Comparison of ENCODE assay signal across 31 cellular contexts in the genomic region with DNA sequence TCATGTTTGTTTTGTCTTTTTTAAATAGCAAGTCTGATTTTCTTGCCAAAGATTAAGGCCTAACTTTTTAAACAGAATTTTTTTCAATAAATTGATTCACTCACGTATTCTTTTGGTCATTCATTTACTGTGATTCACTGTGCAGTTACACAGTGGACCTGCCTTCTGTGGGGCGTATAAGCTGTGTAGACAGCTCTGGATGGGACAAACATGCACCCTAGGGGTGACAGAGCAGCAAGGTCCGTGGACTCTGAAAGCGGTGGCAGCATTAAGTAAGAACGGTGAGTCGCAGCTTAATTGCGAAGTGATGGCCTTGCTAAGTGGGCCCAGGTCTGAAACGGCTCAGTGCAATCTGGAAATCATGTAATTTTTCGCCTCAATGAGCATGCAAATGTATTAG.
"Had no signal": no experiment of that assay in that cellular context is flagged by ENCODE, and none has a peak within 500 bp of the region (broad histone marks: within the 10 kb centered on the region; RNA-seq: fewer than 3 reads in every experiment).

No MANE protein-coding gene starts in this region.

- ATAC-seq: activated CD8-positive, alpha-beta T cell treated with anti-CD3 and anti-CD28 coated beads, Interleukin-2, amount 10 ng/mL, durations not matched to agents 7 days and 5 days; PC-3; SK-N-SH treated with all-trans-retinoic acid at 6 μM for 48 hours; WTC11 had no signal

- H3K4me1 ChIP-seq: adrenal gland, breast epithelium, SJSA1 had no signal

- H3K9me3 ChIP-seq: adrenal gland, MG63, SJSA1 had no signal

- H3K27ac ChIP-seq: adrenal gland, breast epithelium, KMS-11, SJSA1 had no signal

- H3K9me3 Mint-ChIP-seq: activated naive CD8-positive, alpha-beta T cell treated with anti-CD3 and anti-CD28 coated beads, Interleukin-2, amount 10 ng/mL, durations not matched to agents 7 days and 5 days; T-helper 2 cell treated with Interferon-gamma antibody and Interleukin-4, amounts not matched to agents 5 μg/mL and 100 μg/mL, for 36 hours had no signal

- H3K27ac Mint-ChIP-seq: activated CD8-positive, alpha-beta T cell treated with anti-CD3 and anti-CD28 coated beads, Interleukin-2, amount 10 ng/mL, durations not matched to agents 7 days and 5 days; activated naive CD8-positive, alpha-beta T cell treated with anti-CD3 and anti-CD28 coated beads, Interleukin-2, amount 10 ng/mL, durations not matched to agents 7 days and 5 days; T-helper 2 cell treated with Interferon-gamma antibody and Interleukin-4, amounts not matched to agents 5 μg/mL and 100 μg/mL, for 36 hours; WTC11 had no signal

- H3K4me3 ChIP-seq: adrenal gland, breast epithelium, MG63, SJSA1 had no signal

- DNase-seq: activated CD4-positive, alpha-beta T cell treated with anti-CD3 and anti-CD28 coated beads for 48 hours; activated CD4-positive, alpha-beta T cell treated with anti-CD3 and anti-CD28 coated beads, Interleukin-2, amount 50 U/mL, for 4 hours; activated CD4-positive, CD25-positive, alpha-beta regulatory T cell treated with anti-CD3 and anti-CD28 coated beads, Interleukin-2, amount 50 U/mL, for 72 hours; activated CD8-positive, alpha-beta memory T cell treated with anti-CD3 and anti-CD28 coated beads, Interleukin-2, amount 50 U/mL, for 48 hours; activated CD8-positive, alpha-beta T cell treated with anti-CD3 and anti-CD28 coated beads, Interleukin-2, amount 10 ng/mL, durations not matched to agents 7 days and 5 days; activated naive CD4-positive, alpha-beta T cell treated with anti-CD3 and anti-CD28 coated beads, Interleukin-2, amount 50 U/mL, for 16 hours; activated naive CD8-positive, alpha-beta T cell treated with anti-CD3 and anti-CD28 coated beads, Interleukin-2, amount 10 ng/mL, durations not matched to agents 7 days and 5 days; activated T-cell treated with anti-CD3 and anti-CD28 coated beads, Interleukin-2, amount 50 U/mL, for 1 hour; adrenal gland; anterior cingulate cortex; caudate nucleus; MG63; MV-4-11; NCI-H1092 treated with DMSO at 0.1 percent for 48 hours; NCI-H1417 treated with DMSO at 0.1 percent for 48 hours; NCI-H1694; NCI-H2029; NCI-H2107; NCI-H2171 treated with DMSO at 0.1 percent for 48 hours; NCI-H226; NCI-H82; NK-92 treated with Interleukin-12 subunit alpha and Interleukin-12 subunit beta, amount 100 ng/mL, for 24 hours; PC-3; SHP77; SW 1271 had no signal

- H3K4me1 Mint-ChIP-seq: activated naive CD8-positive, alpha-beta T cell treated with anti-CD3 and anti-CD28 coated beads, Interleukin-2, amount 10 ng/mL, durations not matched to agents 7 days and 5 days had no signal

- H3K27me3 ChIP-seq: adrenal gland, breast epithelium, MG63, SJSA1 had no signal

- H3K4me3 Mint-ChIP-seq: activated CD8-positive, alpha-beta T cell treated with anti-CD3 and anti-CD28 coated beads, Interleukin-2, amount 10 ng/mL, durations not matched to agents 7 days and 5 days; activated naive CD8-positive, alpha-beta T cell treated with anti-CD3 and anti-CD28 coated beads, Interleukin-2, amount 10 ng/mL, durations not matched to agents 7 days and 5 days; T-helper 2 cell treated with Interferon-gamma antibody and Interleukin-4, amounts not matched to agents 5 μg/mL and 100 μg/mL, for 36 hours; WTC11 had no signal

- H3K36me3 ChIP-seq: adrenal gland, breast epithelium, MG63, SJSA1 had no signal

- H3K36me3 Mint-ChIP-seq: activated naive CD8-positive, alpha-beta T cell treated with anti-CD3 and anti-CD28 coated beads, Interleukin-2, amount 10 ng/mL, durations not matched to agents 7 days and 5 days; WTC11 had no signal
